ENCODE assay signal across 14 cellular contexts in the genomic region with DNA sequence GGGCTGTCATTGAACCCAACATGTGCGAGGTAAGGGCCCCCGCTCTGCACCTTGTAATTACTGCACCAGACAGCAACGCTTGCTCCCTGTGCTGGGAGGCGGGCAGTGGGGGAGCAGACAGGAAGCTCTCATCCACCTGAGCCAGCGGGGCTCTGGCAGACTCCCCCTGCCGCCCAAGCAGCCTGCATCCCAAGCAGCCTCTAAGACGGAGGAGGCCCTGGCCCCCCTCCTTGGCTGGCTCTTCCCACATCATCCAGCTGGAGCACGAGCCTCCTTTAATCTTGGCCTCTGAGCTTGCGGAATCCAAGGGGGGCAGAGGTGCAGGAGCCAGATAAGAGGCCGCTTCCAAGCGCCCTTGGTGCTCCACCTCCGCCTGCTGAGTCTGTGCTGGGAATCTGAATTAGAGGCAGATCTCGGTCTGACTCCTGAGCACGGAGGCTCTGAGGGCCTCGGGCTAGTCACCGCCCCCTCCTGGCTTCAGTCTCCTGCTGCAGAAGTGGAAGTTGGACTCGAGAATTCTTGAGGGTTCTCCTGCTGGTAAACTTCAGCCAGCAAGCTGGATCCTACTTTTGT. TPM values are rescaled to one million over a fixed set of nuclear protein-coding genes. Genes with fewer than 3 reads are reported as not detected.
A peak's percentile ranks its signal among the peaks of the same experiment; 100 is the strongest.
DNase-seq lines count a peak whose midpoint lies in the region; ATAC-seq, FAIRE-seq and TF ChIP-seq lines count a peak whose summit lies in the region.
"Had no signal": no experiment of that assay in that cellular context is flagged by ENCODE, and none has a peak within 500 bp of the region (broad histone marks: within the 10 kb centered on the region; RNA-seq: fewer than 3 reads in every experiment).

No MANE protein-coding gene starts in this region.

- no peak overlapping the region for H3K56ac ChIP-seq in IMR-90 (ENCODE audit: extremely low read depth, insufficient read depth, low read length)

- H2AFZ ChIP-seq in IMR-90 (replicated peaks; ENCODE audit: low read length, poor library complexity) (peak overlapping the region; percentile 16), K562 (ENCODE audit: low read depth, low read length) (no peak overlapping the region)

- ATAC-seq in IMR-90 (ENCODE audit: low read depth) (no peak), K562 (peak; percentile 39)
- ATAC-seq in CD4-positive, alpha-beta T cell (ENCODE audit: poor library complexity): no peak

- H3K9me3 ChIP-seq in IMR-90 (ENCODE audit: control insufficient read depth, insufficient read depth, low read length) (no peaks in the 10 kb centered on the region), K562 (replicated peaks; ENCODE audit: control insufficient read depth, insufficient read depth, low read depth, low read length) (no peaks in the 10 kb centered on the region)
- H3K9me3 ChIP-seq in CD4-positive, alpha-beta T cell (ENCODE audit: control insufficient read depth, low read length): no peaks in the 10 kb centered on the region
- H3K9me3 ChIP-seq: stomach had no signal

- DNase-seq in AG04449 (ENCODE audit: low read depth, low spot score) (no peak), IMR-90 (peak; percentile 22), K562 (ENCODE audit: extremely low read depth in 1 of 4, low spot score in 3 of 4) (peak in 3 of 4 experiments; percentile 31 to 53 (median 35)), iPS-NIHi7 (ENCODE audit: extremely low spot score) (peak; percentile 82), GF-D8 (lab: John Stamatoyannopoulos, UW) (no peak), activated gamma-delta T cell (lab: John Stamatoyannopoulos, UW) (no peak)
- no peak for DNase-seq in CD4-positive, alpha-beta T cell
- DNase-seq in activated CD4-positive, alpha-beta T cell treated with anti-CD3 and anti-CD28 coated beads, Interleukin-2, amount 10 ng/mL, durations not matched to agents 24 days and 14 days: no peak

- peaks cover 49% of the 10 kb centered on the region for H3K36me3 Mint-ChIP-seq in CD4-positive, alpha-beta T cell (ENCODE audit: low read depth)
- peaks cover 27% of the 10 kb centered on the region for H3K36me3 Mint-ChIP-seq in activated CD4-positive, alpha-beta T cell treated with anti-CD3 and anti-CD28 coated beads, Interleukin-2, amount 10 ng/mL, durations not matched to agents 24 days and 14 days (ENCODE audit: low read depth)

- dilution Hi-C loops in IMR-90 (cut with HindIII; ENCODE audit: low sequenced_read_pairs, unreplicated experiment): no loop called here

- H3K36me3 ChIP-seq in IMR-90 (ENCODE audit: control insufficient read depth, insufficient read depth, low read length): peaks cover 8% of the 10 kb centered on the region; the same call in 1 of the 2 replicates
- H3K36me3 ChIP-seq in K562 (ENCODE audit: control insufficient read depth, insufficient read depth, low read length): peaks cover 35% of the 10 kb centered on the region; the same call in 2 of the 3 replicates

- no peaks in the 10 kb centered on the region for H3K9me3 Mint-ChIP-seq in CD4-positive, alpha-beta T cell
- H3K9me3 Mint-ChIP-seq in activated CD4-positive, alpha-beta T cell treated with anti-CD3 and anti-CD28 coated beads, Interleukin-2, amount 10 ng/mL, durations not matched to agents 24 days and 14 days: no peaks in the 10 kb centered on the region
- H3K9me3 Mint-ChIP-seq: CD4-positive, CD25-positive, alpha-beta regulatory T cell had no signal

- TF ChIP-seq RAD21 in IMR-90 (IDR thresholded peaks at IDR 0.05; ENCODE audit: low read length): no peak
- no peak for TF ChIP-seq RAD21 in K562 (CRISPR knock-in tag; conservative IDR thresholded peaks at IDR 0.05 in 1 of 2, IDR thresholded peaks at IDR 0.05 in 1 of 2)

- no peak overlapping the region for H2BK5ac ChIP-seq in IMR-90 (ENCODE audit: low read depth, low read length, poor library complexity, severe bottlenecking)

- H3K9ac ChIP-seq in IMR-90 (ENCODE audit: low read depth, low read length): no peak overlapping the region
- peak overlapping the region in 1 of 2 experiments; percentile 59; a peak in 2 of 4 replicates for H3K9ac ChIP-seq in K562 (ENCODE audit: insufficient read depth in 1 of 2, low read depth in 2 of 2, low read length in 2 of 2)

- no peak overlapping the region for H3K27ac Mint-ChIP-seq in CD4-positive, alpha-beta T cell
- H3K27ac Mint-ChIP-seq in activated CD4-positive, alpha-beta T cell treated with anti-CD3 and anti-CD28 coated beads, Interleukin-2, amount 10 ng/mL, durations not matched to agents 24 days and 14 days: no peak overlapping the region

- no peak for TF ChIP-seq EP300 in K562 (IDR thresholded peaks at IDR 0.05; ENCODE audit: low read length)

- H3K79me1 ChIP-seq in IMR-90 (ENCODE audit: low read depth in 1 of 2, low read length in 2 of 2): no peaks in the 10 kb centered on the region; a peak in 1 of 4 replicates

- H3K4me3 ChIP-seq in AG04449 (ENCODE audit: low read depth, low read length) (no peak overlapping the region), IMR-90 (ENCODE audit: insufficient read depth, low read depth, low read length) (no peak overlapping the region), K562 (no peak overlapping the region)
- H3K4me3 ChIP-seq: stomach had no signal

- H3K14ac ChIP-seq in IMR-90 (replicated peaks; ENCODE audit: low read depth, low read length): no peak overlapping the region

- H4K91ac ChIP-seq in IMR-90 (ENCODE audit: insufficient read depth, low read depth, low read length): no peak overlapping the region

- no peak overlapping the region for H4K5ac ChIP-seq in IMR-90 (ENCODE audit: low read depth, low read length)

- 66% methylated on average over 5 of the region's 17 CpGs; no CpG with 5 or more reads in 1 of the 2 experiments for WGBS in IMR-90 (ENCODE audit: extremely low coverage in 2 of 2, insufficient read length in 1 of 2), 2 experiments
- WGBS in K562 (ENCODE audit: insufficient coverage, low coverage, missing lambda C conversion rate): 49% methylated on average over 16 of the region's 17 CpGs

- no peaks in the 10 kb centered on the region for H3K79me2 ChIP-seq in K562 (ENCODE audit: control insufficient read depth, insufficient read depth, low read length)

- peaks cover 22% of the 10 kb centered on the region for H3K4me1 Mint-ChIP-seq in CD4-positive, alpha-beta T cell (ENCODE audit: low read depth)
- peaks cover 7% of the 10 kb centered on the region for H3K4me1 Mint-ChIP-seq in activated CD4-positive, alpha-beta T cell treated with anti-CD3 and anti-CD28 coated beads, Interleukin-2, amount 10 ng/mL, durations not matched to agents 24 days and 14 days

- H3K27me3 Mint-ChIP-seq in CD4-positive, alpha-beta T cell: no peaks in the 10 kb centered on the region
- peaks cover 9% of the 10 kb centered on the region for H3K27me3 Mint-ChIP-seq in activated CD4-positive, alpha-beta T cell treated with anti-CD3 and anti-CD28 coated beads, Interleukin-2, amount 10 ng/mL, durations not matched to agents 24 days and 14 days
- H3K27me3 Mint-ChIP-seq: CD4-positive, CD25-positive, alpha-beta regulatory T cell had no signal

- H3K4ac ChIP-seq in IMR-90 (ENCODE audit: low read depth, low read length): no peak overlapping the region

- no peak for TF ChIP-seq POLR2A in IMR-90 (IDR thresholded peaks at IDR 0.05; ENCODE audit: low read depth, low read length)
- TF ChIP-seq POLR2A in K562 (conservative IDR thresholded peaks at IDR 0.05): no peak

- no peak overlapping the region for H4K8ac ChIP-seq in IMR-90 (ENCODE audit: low read depth in 2 of 2, low read length in 2 of 2)

- H3K4me2 ChIP-seq in IMR-90 (ENCODE audit: low read depth, low read length) (no peak overlapping the region), K562 (ENCODE audit: insufficient read depth, low read length) (no peak overlapping the region)

- H4K20me1 ChIP-seq in IMR-90 (ENCODE audit: insufficient read depth, low read length): no peaks in the 10 kb centered on the region
- peaks cover 10% of the 10 kb centered on the region for H4K20me1 ChIP-seq in K562 (replicated peaks; ENCODE audit: control insufficient read depth, insufficient read depth, low read length)

- H2BK15ac ChIP-seq in IMR-90 (ENCODE audit: low read depth, low read length): no peak overlapping the region

- no TSS peak for BruUV-seq in IMR-90 (replicated peaks; lab: Mats Ljungman, UMichigan)
- BruUV-seq in K562 (replicated peaks; lab: Mats Ljungman, UMichigan): no TSS peak

- H3K9me1 ChIP-seq in IMR-90 (ENCODE audit: insufficient read depth, low read length) (peaks cover 10% of the 10 kb centered on the region; the same call in 1 of the 2 replicates), K562 (ENCODE audit: control insufficient read depth, insufficient read depth, low read length) (peaks cover 2% of the 10 kb centered on the region)

- H3K27ac ChIP-seq in IMR-90 (ENCODE audit: insufficient read depth, low read length) (no peak overlapping the region), K562 (ENCODE audit: extremely low read depth, low read depth, low read length) (no peak overlapping the region)
- no peak overlapping the region for H3K27ac ChIP-seq in CD4-positive, alpha-beta T cell (ENCODE audit: low read depth, low read length)

- H3K27me3 ChIP-seq in IMR-90 (ENCODE audit: control insufficient read depth, insufficient read depth, low read length) (peaks cover 6% of the 10 kb centered on the region; the same call in 1 of the 2 replicates), K562 (ENCODE audit: control insufficient read depth in 2 of 2, insufficient read depth in 2 of 2, low read length in 2 of 2) (peaks cover 0 to 9% of the 10 kb centered on the region in 2 experiments; a peak in 2 of 5 replicates)
- H3K27me3 ChIP-seq in CD4-positive, alpha-beta T cell (ENCODE audit: control insufficient read depth, insufficient read depth, low read length): no peaks in the 10 kb centered on the region

- no peak overlapping the region for H2AK9ac ChIP-seq in IMR-90 (replicated peaks; ENCODE audit: low read depth, low read length, poor library complexity)

- intact Hi-C loops in IMR-90 (cut with micrococcal nuclease) (loop anchor here (2.0 kb wide), 1 partner anchor 334 kb away; no protein-coding TSS in a partner anchor), K562 (cut with micrococcal nuclease) (no loop called here)
- intact Hi-C loops in CD4-positive, alpha-beta T cell (cut with DNase I, micrococcal nuclease): loop anchor here (2.0 to 5.0 kb wide), 4 partner anchors 41 to 326 kb away; partner anchors contain the start of gene CDH22 (in 1 of the 2)
- intact Hi-C loops in activated CD4-positive, alpha-beta T cell treated with anti-CD3 and anti-CD28 coated beads, Interleukin-2, amount 10 ng/mL, durations not matched to agents 24 days and 14 days (cut with micrococcal nuclease): loop anchor here (2.0 kb wide), 1 partner anchor 42 kb away; no protein-coding TSS in a partner anchor

- no peak overlapping the region for H3K4me3 Mint-ChIP-seq in CD4-positive, alpha-beta T cell
- no peak overlapping the region for H3K4me3 Mint-ChIP-seq in activated CD4-positive, alpha-beta T cell treated with anti-CD3 and anti-CD28 coated beads, Interleukin-2, amount 10 ng/mL, durations not matched to agents 24 days and 14 days
- H3K4me3 Mint-ChIP-seq: CD4-positive, CD25-positive, alpha-beta regulatory T cell had no signal

- POLR2A ChIA-PET in AG04449 (lab: Yijun Ruan, JAX): interaction anchor here (0.7 to 0.9 kb wide), 2 partner anchors 14 to 15 kb away, joined by 3 read pairs; no protein-coding TSS in a partner anchor
- POLR2A ChIA-PET in IMR-90 (lab: Charles Lee; ENCODE audit: unreplicated experiment): interaction anchor here (1.0 kb wide), 1 partner anchor 16 kb away, joined by 3 read pairs; no protein-coding TSS in a partner anchor
- POLR2A ChIA-PET in K562 (lab: Yijun Ruan, JAX): interaction anchor here (0.7 to 1.9 kb wide), 4 partner anchors 10 to 21 kb away, joined by 3 to 6 read pairs (median 4); no protein-coding TSS in a partner anchor
- POLR2A ChIA-PET in CD4-positive, alpha-beta T cell (lab: Charles Lee): interaction anchor here (1.1 to 2.0 kb wide), 4 partner anchors 13 to 59 kb away, joined by 3 to 7 read pairs (median 6); partner anchors contain the start of gene ELMO2

- CTCF ChIA-PET in AG04449 (lab: Yijun Ruan, JAX): interaction anchor here (0.8 to 5.3 kb wide), 25 partner anchors 9 to 524 kb away, joined by 3 to 67 read pairs (median 6); partner anchors contain the start of gene ELMO2
- CTCF ChIA-PET in IMR-90 (lab: Yijun Ruan, JAX): interaction anchor here (0.5 to 1.8 kb wide), 7 partner anchors 16 to 220 kb away, joined by 3 to 7 read pairs (median 3); no protein-coding TSS in a partner anchor
- CTCF ChIA-PET in K562 (lab: Yijun Ruan, JAX; ENCODE audit: low intra/inter-chr PET ratio): interaction anchor here (1.1 to 1.5 kb wide), 5 partner anchors 35 to 334 kb away, joined by 3 to 12 read pairs (median 6); partner anchors contain the start of gene CDH22
- CTCF ChIA-PET in CD4-positive, alpha-beta T cell (lab: Charles Lee): interaction anchor here (0.6 to 2.3 kb wide), 10 partner anchors 11 to 378 kb away, joined by 3 to 20 read pairs (median 4); partner anchors contain the start of gene ELMO2

- no peak overlapping the region for H3K23ac ChIP-seq in IMR-90 (ENCODE audit: low read depth, low read length)

- peaks cover 12% of the 10 kb centered on the region for H3K4me1 ChIP-seq in IMR-90 (ENCODE audit: control insufficient read depth, insufficient read depth, low read length)
- H3K4me1 ChIP-seq in K562 (replicated peaks in 1 of 2; ENCODE audit: control insufficient read depth in 2 of 2, insufficient read depth in 2 of 2, low read length in 2 of 2): peaks cover 24 to 36% of the 10 kb centered on the region in 2 experiments

- no peak overlapping the region for H2BK20ac ChIP-seq in IMR-90 (ENCODE audit: low read depth, low read length)

- no peak overlapping the region for H2AK5ac ChIP-seq in IMR-90 (ENCODE audit: low read depth, low read length)

- in situ Hi-C loops in IMR-90 (cut with MboI; ENCODE audit: low sequenced_read_pairs) (no loop called here), K562 (cut with MboI) (no loop called here)

- TF ChIP-seq CTCF in AG04449 (IDR thresholded peaks at IDR 0.05; ENCODE audit: insufficient read depth, low read length, missing control alignments) (peak; percentile 39), IMR-90 (conservative IDR thresholded peaks at IDR 0.05; ENCODE audit: low read depth, low read length) (no peak), K562 (IDR thresholded peaks at IDR 0.05 in 2 of 3, conservative IDR thresholded peaks at IDR 0.05 in 1 of 3; ENCODE audit: insufficient read depth in 2 of 3, low read depth in 1 of 3, low read length in 3 of 3) (peak in 2 of 3 experiments; percentile 30 to 45; a peak in 2 of 6 replicates)
- no peak for TF ChIP-seq CTCF in CD4-positive, alpha-beta T cell (IDR thresholded peaks at IDR 0.05)

- no peak overlapping the region for H2BK120ac ChIP-seq in IMR-90 (ENCODE audit: low read depth, low read length)

- peak; percentile 71 for FAIRE-seq in K562 (lab: Jason Lieb, UNC)

- no peak overlapping the region for H3K18ac ChIP-seq in IMR-90 (ENCODE audit: low read depth, low read length)

RNA-seq across cellular contexts. Expression of gene CDH22, which starts 40.0 kb away (rescaled TPM):
- total RNA-seq in IMR-90 (2012; rRNA removed) (not detected in 2 replicates), K562 (2014; rRNA removed) (not detected in 2 replicates), K562 (2014; rRNA removed; fragmentation: Illumina TruSeq; extraction: Trizol) (not detected in 2 replicates), K562 (2015; rRNA removed; fragmentation: Illumina TruSeq; extraction: Trizol) (not detected in 2 replicates), K562 (2021) (0.07 TPM in 1 of 2 replicates, not detected in the other)
- polyA plus RNA-seq in IMR-90 (2012; rRNA removed) (not detected in 2 replicates), K562 (2011; rRNA removed) (not detected in 2 replicates), K562 (2014; fragmentation: Illumina TruSeq; extraction: Trizol) (not detected in 2 replicates), K562 (2014; fragmentation: Nextera tagmentation; extraction: Ambion mirVana) (not detected), K562 (2014; rRNA removed) (0.08 TPM in 1 of 2 replicates, not detected in the other)
- polyA plus RNA-seq in IMR-90 (2012; cell fraction: cytosol; rRNA removed): not detected in 2 replicates
- not detected in 2 replicates for polyA plus RNA-seq in IMR-90 (2012; cell fraction: nucleus; rRNA removed; ENCODE audit: low replicate concordance)
- not detected in 2 replicates for total RNA-seq in K562 (2011; cell fraction: chromatin; rRNA removed; ENCODE audit: low replicate concordance)
- total RNA-seq in K562 (2011; cell fraction: nucleolus; rRNA removed): not detected in 2 replicates
- total RNA-seq in K562 (2011; cell fraction: nucleoplasm; rRNA removed): 0.07 TPM in 1 of 2 replicates, not detected in the other
- 0.03 TPM in 1 of 2 replicates, not detected in the other for polyA plus RNA-seq in K562 (2011; cell fraction: cytosol; rRNA removed)
- polyA plus RNA-seq in K562 (2011; cell fraction: nucleus; rRNA removed): 0.04 and 0.11 TPM in 2 replicates
- polyA plus RNA-seq in K562 (2012): 0.03 and 0.06 TPM in 2 replicates
- polyA minus RNA-seq in K562 (2011; rRNA and poly(A)+ RNA removed): not detected in 2 replicates
- polyA minus RNA-seq in K562 (2011; cell fraction: cytosol; rRNA and poly(A)+ RNA removed): not detected in 2 replicates
- polyA minus RNA-seq in K562 (2011; cell fraction: nucleus; rRNA and poly(A)+ RNA removed): 0.13 TPM in 1 of 2 replicates, not detected in the other
- not detected for total RNA-seq in CD4-positive, alpha-beta T cell
- not detected in 2 replicates for total RNA-seq in activated CD4-positive, alpha-beta T cell treated with anti-CD3 and anti-CD28 coated beads, Interleukin-2, amount 10 ng/mL, durations not matched to agents 24 days and 14 days
- total RNA-seq: CD4-positive, CD25-positive, alpha-beta regulatory T cell; endothelial cell of umbilical vein; H4; NCI-H460; T-helper 2 cell treated with Interferon-gamma antibody and Interleukin-4, amounts not matched to agents 100 ng/mL and 5 ng/mL, for 36 hours had no signal
- polyA plus RNA-seq: CD4-positive, CD25-positive, alpha-beta regulatory T cell; endothelial cell of umbilical vein had no signal

RNA-seq across cellular contexts. Expression of gene ELMO2, which starts 58.1 kb away (rescaled TPM):
- total RNA-seq in IMR-90 (2012; rRNA removed) (45.0 and 52.7 TPM in 2 replicates), K562 (2014; rRNA removed) (7.5 and 10.5 TPM in 2 replicates), K562 (2014; rRNA removed; fragmentation: Illumina TruSeq; extraction: Trizol) (10.2 and 10.6 TPM in 2 replicates), K562 (2015; rRNA removed; fragmentation: Illumina TruSeq; extraction: Trizol) (14.3 and 16.8 TPM in 2 replicates), K562 (2021) (16.5 and 19.6 TPM in 2 replicates)
- polyA plus RNA-seq in IMR-90 (2012; rRNA removed) (26.7 and 29.2 TPM in 2 replicates), K562 (2011; rRNA removed) (16.4 and 17.6 TPM in 2 replicates), K562 (2014; fragmentation: Illumina TruSeq; extraction: Trizol) (16.4 and 21.5 TPM in 2 replicates), K562 (2014; fragmentation: Nextera tagmentation; extraction: Ambion mirVana) (10 to 100 TPM in 1 of 2 experiments, 1 to 10 TPM in 1; 8.8 to 15.9 TPM), K562 (2014; rRNA removed) (12.2 and 14.8 TPM in 2 replicates)
- polyA plus RNA-seq in IMR-90 (2012; cell fraction: cytosol; rRNA removed): 16.9 and 22.6 TPM in 2 replicates
- polyA plus RNA-seq in IMR-90 (2012; cell fraction: nucleus; rRNA removed; ENCODE audit: low replicate concordance): 35.8 and 45.2 TPM in 2 replicates
- 25.8 and 29.0 TPM in 2 replicates for total RNA-seq in K562 (2011; cell fraction: chromatin; rRNA removed; ENCODE audit: low replicate concordance)
- 10.8 and 12.8 TPM in 2 replicates for total RNA-seq in K562 (2011; cell fraction: nucleolus; rRNA removed)
- total RNA-seq in K562 (2011; cell fraction: nucleoplasm; rRNA removed): 19.3 and 27.9 TPM in 2 replicates
- polyA plus RNA-seq in K562 (2011; cell fraction: cytosol; rRNA removed): 22.4 and 24.3 TPM in 2 replicates
- polyA plus RNA-seq in K562 (2011; cell fraction: nucleus; rRNA removed): 32.1 and 38.6 TPM in 2 replicates
- 13.4 and 16.5 TPM in 2 replicates for polyA plus RNA-seq in K562 (2012)
- polyA minus RNA-seq in K562 (2011; rRNA and poly(A)+ RNA removed): 20.3 and 24.0 TPM in 2 replicates
- polyA minus RNA-seq in K562 (2011; cell fraction: cytosol; rRNA and poly(A)+ RNA removed): 12.3 and 15.4 TPM in 2 replicates
- 9.2 and 15.8 TPM in 2 replicates for polyA minus RNA-seq in K562 (2011; cell fraction: nucleus; rRNA and poly(A)+ RNA removed)
- total RNA-seq in CD4-positive, alpha-beta T cell: 10 to 100 TPM; 85.6 TPM
- total RNA-seq in activated CD4-positive, alpha-beta T cell treated with anti-CD3 and anti-CD28 coated beads, Interleukin-2, amount 10 ng/mL, durations not matched to agents 24 days and 14 days: 64.5 and 66.4 TPM in 2 replicates

Comparison
In these comparisons a context has a peak if more than half of its experiments do, and no peak if none do; other contexts are left out.
1. DNase-seq: peak in IMR-90 (single experiment), K562 (3 of 4) and iPS-NIHi7 (single experiment); none in AG04449 (single experiment), CD4-positive, alpha-beta T cell (0 of 10), GF-D8 (single experiment), activated gamma-delta T cell (single experiment) and activated CD4-positive, alpha-beta T cell treated with anti-CD3 and anti-CD28 coated beads, Interleukin-2, amount 10 ng/mL, durations not matched to agents 24 days and 14 days (single experiment).
2. CTCF ChIP-seq: peak in AG04449 (single experiment) and K562 (2 of 3); none in IMR-90 (single experiment) and CD4-positive, alpha-beta T cell (single experiment).